In the genomic region with DNA sequence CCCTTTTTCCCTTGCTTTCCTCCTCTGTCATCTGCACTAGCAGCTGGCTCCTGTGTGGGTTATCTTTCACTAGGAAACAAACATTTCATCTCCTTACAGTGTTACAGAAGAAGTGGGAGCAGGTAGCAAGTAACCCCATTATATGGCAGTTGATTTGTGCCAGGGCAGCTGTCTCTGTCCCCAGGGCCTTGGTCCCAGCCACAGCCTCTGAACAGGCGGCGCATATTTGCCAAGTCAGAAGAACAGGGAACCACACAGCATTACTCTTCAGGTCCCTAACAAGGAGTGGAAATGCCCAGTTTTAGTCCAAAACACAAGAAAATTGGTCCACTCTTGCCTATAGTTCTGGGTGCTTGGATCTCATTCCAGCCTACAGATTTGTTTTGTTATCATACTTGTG, we compare ENCODE assay signal across 25 cellular contexts.
"Had no signal": no experiment of that assay in that cellular context is flagged by ENCODE, and none has a peak within 500 bp of the region (broad histone marks: within the 10 kb centered on the region; RNA-seq: fewer than 3 reads in every experiment).

No MANE protein-coding gene starts in this region.

- H3K27ac Mint-ChIP-seq: immature natural killer cell; naive thymus-derived CD8-positive, alpha-beta T cell; progenitor cell of endocrine pancreas; stimulated activated memory B cell treated with anti-CD40 and anti-IgM and Interleukin-4, amounts not matched to agents 10 μg/mL and 1 μg/mL and 100 μg/mL, for 72 hours had no signal

- H3K27me3 ChIP-seq: heart left ventricle, left lung, ovary, thyroid gland, transverse colon, upper lobe of left lung had no signal

- H3K27ac ChIP-seq: left lung, ovary, thyroid gland, transverse colon, upper lobe of left lung had no signal

- H3K4me3 ChIP-seq: heart left ventricle, left lung, lung, mucosa of descending colon, ovary, thyroid gland, transverse colon, upper lobe of left lung had no signal

- DNase-seq: glutamatergic neuron; hypothalamus; immature natural killer cell; kidney; left colon; left lung; midbrain; mucosa of descending colon; naive thymus-derived CD8-positive, alpha-beta T cell; ovary; small intestine; stimulated activated CD4-positive, alpha-beta T cell treated with anti-CD3 and anti-CD28 coated beads, Interleukin-1b, Interleukin-23, amount 100 ng/mL, for 48 hours; stimulated activated CD4-positive, alpha-beta T cell treated with anti-CD3 and anti-CD28 coated beads, Interleukin-2, amount 100 ng/mL, for 48 hours; stimulated activated CD4-positive, alpha-beta T cell treated with anti-CD3 and anti-CD28 coated beads, Interleukin-4, amount 100 ng/mL, for 4 hours; stimulated activated CD8-positive, alpha-beta memory T cell treated with anti-CD3 and anti-CD28 coated beads, Interleukin-4, amount 100 ng/mL, for 48 hours; stimulated activated naive CD4-positive, alpha-beta T cell treated with Interleukin-2 at 50 U/mL for 16 hours; stimulated activated naive CD8-positive, alpha-beta T cell treated with anti-CD3 and anti-CD28 coated beads, Interleukin-15, amount 100 ng/mL, for 72 hours; substantia nigra; thyroid gland; transverse colon; upper lobe of left lung had no signal

- H3K36me3 ChIP-seq: left lung, ovary, thyroid gland, transverse colon, upper lobe of left lung had no signal

- H3K4me1 Mint-ChIP-seq: immature natural killer cell; naive thymus-derived CD8-positive, alpha-beta T cell; stimulated activated memory B cell treated with anti-CD40 and anti-IgM and Interleukin-4, amounts not matched to agents 10 μg/mL and 1 μg/mL and 100 μg/mL, for 72 hours; stimulated activated naive CD8-positive, alpha-beta T cell treated with anti-CD3 and anti-CD28 coated beads, Interleukin-15, amount 100 ng/mL, for 72 hours had no signal

- H3K9me3 ChIP-seq: heart left ventricle, left lung, mucosa of descending colon, ovary, thyroid gland, transverse colon, upper lobe of left lung had no signal

- H3K4me3 Mint-ChIP-seq: immature natural killer cell; naive thymus-derived CD8-positive, alpha-beta T cell; stimulated activated memory B cell treated with anti-CD40 and anti-IgM and Interleukin-4, amounts not matched to agents 10 μg/mL and 1 μg/mL and 100 μg/mL, for 72 hours; stimulated activated naive CD8-positive, alpha-beta T cell treated with anti-CD3 and anti-CD28 coated beads, Interleukin-15, amount 100 ng/mL, for 72 hours had no signal

- H3K9me3 Mint-ChIP-seq: naive thymus-derived CD8-positive, alpha-beta T cell; stimulated activated memory B cell treated with anti-CD40 and anti-IgM and Interleukin-4, amounts not matched to agents 10 μg/mL and 1 μg/mL and 100 μg/mL, for 72 hours; stimulated activated naive CD8-positive, alpha-beta T cell treated with anti-CD3 and anti-CD28 coated beads, Interleukin-15, amount 100 ng/mL, for 72 hours had no signal

- H3K27me3 Mint-ChIP-seq: progenitor cell of endocrine pancreas; stimulated activated naive CD8-positive, alpha-beta T cell treated with anti-CD3 and anti-CD28 coated beads, Interleukin-15, amount 100 ng/mL, for 72 hours had no signal

- H3K4me1 ChIP-seq: left lung, thyroid gland, transverse colon, upper lobe of left lung had no signal

- H3K36me3 Mint-ChIP-seq: immature natural killer cell; naive thymus-derived CD8-positive, alpha-beta T cell; stimulated activated memory B cell treated with anti-CD40 and anti-IgM and Interleukin-4, amounts not matched to agents 10 μg/mL and 1 μg/mL and 100 μg/mL, for 72 hours had no signal
